In the genomic region with DNA sequence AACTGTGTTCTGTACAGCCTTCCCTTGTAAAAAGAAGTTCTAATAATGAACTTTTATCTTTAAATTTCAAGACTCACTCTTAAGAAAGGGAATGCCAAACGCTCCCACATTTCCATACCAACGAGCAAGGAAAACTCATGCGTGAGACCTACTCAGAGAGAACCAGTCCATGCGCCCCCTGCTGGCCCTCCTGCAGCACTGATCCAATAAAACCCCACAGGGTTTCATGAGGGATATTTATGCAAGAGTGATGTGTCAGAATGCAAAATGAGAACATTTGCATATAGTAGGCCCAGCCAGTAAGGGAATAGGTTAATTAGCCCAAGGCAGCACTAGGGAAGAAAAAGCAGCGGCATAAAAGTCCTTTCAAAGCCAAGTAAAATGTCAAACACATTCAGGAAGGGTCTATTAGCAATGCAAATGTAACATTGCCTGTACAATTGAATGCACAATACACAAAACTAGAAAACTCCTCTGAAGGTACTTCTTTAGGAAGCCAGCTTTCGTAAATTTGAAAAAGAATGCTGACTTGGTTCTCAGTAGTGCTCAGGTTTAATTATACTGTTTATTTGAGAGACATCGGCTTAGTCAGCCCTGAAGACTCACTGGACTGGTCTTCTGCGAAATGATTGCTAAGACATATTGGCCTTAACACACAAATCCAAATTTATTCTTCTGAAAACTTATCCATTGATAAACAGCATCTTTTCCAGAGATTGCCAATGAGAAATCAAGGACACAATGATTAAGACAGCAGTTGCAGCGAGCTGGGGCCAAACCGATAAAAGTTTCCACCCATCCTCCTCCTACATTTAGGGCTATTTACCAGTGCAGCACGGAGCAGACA, we compare ENCODE assay signal across 1 cellular context.
TF ChIP-seq lines count a peak whose summit lies in the region.

No MANE protein-coding gene starts in this region.

TF ChIP-seq in K562, 482 proteins besides CTCF, POLR2A, EP300 and RAD21 (continued from another document and continues in another):
- TF ChIP-seq, protein P1, sequence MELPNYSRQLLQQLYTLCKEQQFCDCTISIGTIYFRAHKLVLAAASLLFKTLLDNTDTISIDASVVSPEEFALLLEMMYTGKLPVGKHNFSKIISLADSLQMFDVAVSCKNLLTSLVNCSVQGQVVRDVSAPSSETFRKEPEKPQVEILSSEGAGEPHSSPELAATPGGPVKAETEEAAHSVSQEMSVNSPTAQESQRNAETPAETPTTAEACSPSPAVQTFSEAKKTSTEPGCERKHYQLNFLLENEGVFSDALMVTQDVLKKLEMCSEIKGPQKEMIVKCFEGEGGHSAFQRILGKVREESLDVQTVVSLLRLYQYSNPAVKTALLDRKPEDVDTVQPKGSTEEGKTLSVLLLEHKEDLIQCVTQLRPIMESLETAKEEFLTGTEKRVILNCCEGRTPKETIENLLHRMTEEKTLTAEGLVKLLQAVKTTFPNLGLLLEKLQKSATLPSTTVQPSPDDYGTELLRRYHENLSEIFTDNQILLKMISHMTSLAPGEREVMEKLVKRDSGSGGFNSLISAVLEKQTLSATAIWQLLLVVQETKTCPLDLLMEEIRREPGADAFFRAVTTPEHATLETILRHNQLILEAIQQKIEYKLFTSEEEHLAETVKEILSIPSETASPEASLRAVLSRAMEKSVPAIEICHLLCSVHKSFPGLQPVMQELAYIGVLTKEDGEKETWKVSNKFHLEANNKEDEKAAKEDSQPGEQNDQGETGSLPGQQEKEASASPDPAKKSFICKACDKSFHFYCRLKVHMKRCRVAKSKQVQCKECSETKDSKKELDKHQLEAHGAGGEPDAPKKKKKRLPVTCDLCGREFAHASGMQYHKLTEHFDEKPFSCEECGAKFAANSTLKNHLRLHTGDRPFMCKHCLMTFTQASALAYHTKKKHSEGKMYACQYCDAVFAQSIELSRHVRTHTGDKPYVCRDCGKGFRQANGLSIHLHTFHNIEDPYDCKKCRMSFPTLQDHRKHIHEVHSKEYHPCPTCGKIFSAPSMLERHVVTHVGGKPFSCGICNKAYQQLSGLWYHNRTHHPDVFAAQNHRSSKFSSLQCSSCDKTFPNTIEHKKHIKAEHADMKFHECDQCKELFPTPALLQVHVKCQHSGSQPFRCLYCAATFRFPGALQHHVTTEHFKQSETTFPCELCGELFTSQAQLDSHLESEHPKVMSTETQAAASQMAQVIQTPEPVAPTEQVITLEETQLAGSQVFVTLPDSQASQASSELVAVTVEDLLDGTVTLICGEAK (IDR thresholded peaks at IDR 0.05), result 0 out of 2 replicates have a peak, but pooled peaks have one; percentile 7
- TF ChIP-seq, protein P1 (CRISPR knock-in tag; IDR thresholded peaks at IDR 0.05), result no peak
- TF ChIP-seq PHF21A (IDR thresholded peaks at IDR 0.05; ENCODE audit: borderline replicate concordance, low read depth) (0 out of 2 replicates have a peak, but pooled peaks have one; percentile 34), SAFB (IDR thresholded peaks at IDR 0.05; ENCODE audit: borderline replicate concordance, low read depth, low read length) (no peak), STAT5A (IDR thresholded peaks at IDR 0.05; ENCODE audit: borderline replicate concordance, low read length) (no peak), ARNT (IDR thresholded peaks at IDR 0.05) (peak in 1 of 2 experiments; percentile 25; a peak in 1 of 4 replicates), ADNP (tag; IDR thresholded peaks at IDR 0.05) (0 out of 2 replicates have a peak, but pooled peaks have one; percentile 31), SRSF3 (IDR thresholded peaks at IDR 0.05; ENCODE audit: insufficient read depth, low read length) (no peak), SMC3 (conservative IDR thresholded peaks at IDR 0.05; ENCODE audit: insufficient read depth, low read depth, low read length) (peak; percentile 65), CREB1 (IDR thresholded peaks at IDR 0.05) (no peak), CREB1 (CRISPR knock-in tag; IDR thresholded peaks at IDR 0.05) (0 out of 2 replicates have a peak, but pooled peaks have one; percentile 44), ATF1 (CRISPR knock-in tag; IDR thresholded peaks at IDR 0.05) (no peak), ATF1 (tag; IDR thresholded peaks at IDR 0.05) (no peak; the same call in 1 of the 2 replicates), FOXJ2 (tag; IDR thresholded peaks at IDR 0.05) (peak; percentile 70; the same call in 1 of the 2 replicates), ZNF507 (tag; conservative IDR thresholded peaks at IDR 0.05) (no peak), BRD9 (IDR thresholded peaks at IDR 0.05; ENCODE audit: low read depth, partially characterized antibody) (no peak)
- TF ChIP-seq, protein P2, sequence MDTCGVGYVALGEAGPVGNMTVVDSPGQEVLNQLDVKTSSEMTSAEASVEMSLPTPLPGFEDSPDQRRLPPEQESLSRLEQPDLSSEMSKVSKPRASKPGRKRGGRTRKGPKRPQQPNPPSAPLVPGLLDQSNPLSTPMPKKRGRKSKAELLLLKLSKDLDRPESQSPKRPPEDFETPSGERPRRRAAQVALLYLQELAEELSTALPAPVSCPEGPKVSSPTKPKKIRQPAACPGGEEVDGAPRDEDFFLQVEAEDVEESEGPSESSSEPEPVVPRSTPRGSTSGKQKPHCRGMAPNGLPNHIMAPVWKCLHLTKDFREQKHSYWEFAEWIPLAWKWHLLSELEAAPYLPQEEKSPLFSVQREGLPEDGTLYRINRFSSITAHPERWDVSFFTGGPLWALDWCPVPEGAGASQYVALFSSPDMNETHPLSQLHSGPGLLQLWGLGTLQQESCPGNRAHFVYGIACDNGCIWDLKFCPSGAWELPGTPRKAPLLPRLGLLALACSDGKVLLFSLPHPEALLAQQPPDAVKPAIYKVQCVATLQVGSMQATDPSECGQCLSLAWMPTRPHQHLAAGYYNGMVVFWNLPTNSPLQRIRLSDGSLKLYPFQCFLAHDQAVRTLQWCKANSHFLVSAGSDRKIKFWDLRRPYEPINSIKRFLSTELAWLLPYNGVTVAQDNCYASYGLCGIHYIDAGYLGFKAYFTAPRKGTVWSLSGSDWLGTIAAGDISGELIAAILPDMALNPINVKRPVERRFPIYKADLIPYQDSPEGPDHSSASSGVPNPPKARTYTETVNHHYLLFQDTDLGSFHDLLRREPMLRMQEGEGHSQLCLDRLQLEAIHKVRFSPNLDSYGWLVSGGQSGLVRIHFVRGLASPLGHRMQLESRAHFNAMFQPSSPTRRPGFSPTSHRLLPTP (IDR thresholded peaks at IDR 0.05; ENCODE audit: borderline replicate concordance, extremely low read depth, insufficient read length), result no peak
- TF ChIP-seq, protein P3, sequence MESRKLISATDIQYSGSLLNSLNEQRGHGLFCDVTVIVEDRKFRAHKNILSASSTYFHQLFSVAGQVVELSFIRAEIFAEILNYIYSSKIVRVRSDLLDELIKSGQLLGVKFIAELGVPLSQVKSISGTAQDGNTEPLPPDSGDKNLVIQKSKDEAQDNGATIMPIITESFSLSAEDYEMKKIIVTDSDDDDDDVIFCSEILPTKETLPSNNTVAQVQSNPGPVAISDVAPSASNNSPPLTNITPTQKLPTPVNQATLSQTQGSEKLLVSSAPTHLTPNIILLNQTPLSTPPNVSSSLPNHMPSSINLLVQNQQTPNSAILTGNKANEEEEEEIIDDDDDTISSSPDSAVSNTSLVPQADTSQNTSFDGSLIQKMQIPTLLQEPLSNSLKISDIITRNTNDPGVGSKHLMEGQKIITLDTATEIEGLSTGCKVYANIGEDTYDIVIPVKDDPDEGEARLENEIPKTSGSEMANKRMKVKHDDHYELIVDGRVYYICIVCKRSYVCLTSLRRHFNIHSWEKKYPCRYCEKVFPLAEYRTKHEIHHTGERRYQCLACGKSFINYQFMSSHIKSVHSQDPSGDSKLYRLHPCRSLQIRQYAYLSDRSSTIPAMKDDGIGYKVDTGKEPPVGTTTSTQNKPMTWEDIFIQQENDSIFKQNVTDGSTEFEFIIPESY (CRISPR knock-in tag; IDR thresholded peaks at IDR 0.05), result no peak
- TF ChIP-seq, protein P4, sequence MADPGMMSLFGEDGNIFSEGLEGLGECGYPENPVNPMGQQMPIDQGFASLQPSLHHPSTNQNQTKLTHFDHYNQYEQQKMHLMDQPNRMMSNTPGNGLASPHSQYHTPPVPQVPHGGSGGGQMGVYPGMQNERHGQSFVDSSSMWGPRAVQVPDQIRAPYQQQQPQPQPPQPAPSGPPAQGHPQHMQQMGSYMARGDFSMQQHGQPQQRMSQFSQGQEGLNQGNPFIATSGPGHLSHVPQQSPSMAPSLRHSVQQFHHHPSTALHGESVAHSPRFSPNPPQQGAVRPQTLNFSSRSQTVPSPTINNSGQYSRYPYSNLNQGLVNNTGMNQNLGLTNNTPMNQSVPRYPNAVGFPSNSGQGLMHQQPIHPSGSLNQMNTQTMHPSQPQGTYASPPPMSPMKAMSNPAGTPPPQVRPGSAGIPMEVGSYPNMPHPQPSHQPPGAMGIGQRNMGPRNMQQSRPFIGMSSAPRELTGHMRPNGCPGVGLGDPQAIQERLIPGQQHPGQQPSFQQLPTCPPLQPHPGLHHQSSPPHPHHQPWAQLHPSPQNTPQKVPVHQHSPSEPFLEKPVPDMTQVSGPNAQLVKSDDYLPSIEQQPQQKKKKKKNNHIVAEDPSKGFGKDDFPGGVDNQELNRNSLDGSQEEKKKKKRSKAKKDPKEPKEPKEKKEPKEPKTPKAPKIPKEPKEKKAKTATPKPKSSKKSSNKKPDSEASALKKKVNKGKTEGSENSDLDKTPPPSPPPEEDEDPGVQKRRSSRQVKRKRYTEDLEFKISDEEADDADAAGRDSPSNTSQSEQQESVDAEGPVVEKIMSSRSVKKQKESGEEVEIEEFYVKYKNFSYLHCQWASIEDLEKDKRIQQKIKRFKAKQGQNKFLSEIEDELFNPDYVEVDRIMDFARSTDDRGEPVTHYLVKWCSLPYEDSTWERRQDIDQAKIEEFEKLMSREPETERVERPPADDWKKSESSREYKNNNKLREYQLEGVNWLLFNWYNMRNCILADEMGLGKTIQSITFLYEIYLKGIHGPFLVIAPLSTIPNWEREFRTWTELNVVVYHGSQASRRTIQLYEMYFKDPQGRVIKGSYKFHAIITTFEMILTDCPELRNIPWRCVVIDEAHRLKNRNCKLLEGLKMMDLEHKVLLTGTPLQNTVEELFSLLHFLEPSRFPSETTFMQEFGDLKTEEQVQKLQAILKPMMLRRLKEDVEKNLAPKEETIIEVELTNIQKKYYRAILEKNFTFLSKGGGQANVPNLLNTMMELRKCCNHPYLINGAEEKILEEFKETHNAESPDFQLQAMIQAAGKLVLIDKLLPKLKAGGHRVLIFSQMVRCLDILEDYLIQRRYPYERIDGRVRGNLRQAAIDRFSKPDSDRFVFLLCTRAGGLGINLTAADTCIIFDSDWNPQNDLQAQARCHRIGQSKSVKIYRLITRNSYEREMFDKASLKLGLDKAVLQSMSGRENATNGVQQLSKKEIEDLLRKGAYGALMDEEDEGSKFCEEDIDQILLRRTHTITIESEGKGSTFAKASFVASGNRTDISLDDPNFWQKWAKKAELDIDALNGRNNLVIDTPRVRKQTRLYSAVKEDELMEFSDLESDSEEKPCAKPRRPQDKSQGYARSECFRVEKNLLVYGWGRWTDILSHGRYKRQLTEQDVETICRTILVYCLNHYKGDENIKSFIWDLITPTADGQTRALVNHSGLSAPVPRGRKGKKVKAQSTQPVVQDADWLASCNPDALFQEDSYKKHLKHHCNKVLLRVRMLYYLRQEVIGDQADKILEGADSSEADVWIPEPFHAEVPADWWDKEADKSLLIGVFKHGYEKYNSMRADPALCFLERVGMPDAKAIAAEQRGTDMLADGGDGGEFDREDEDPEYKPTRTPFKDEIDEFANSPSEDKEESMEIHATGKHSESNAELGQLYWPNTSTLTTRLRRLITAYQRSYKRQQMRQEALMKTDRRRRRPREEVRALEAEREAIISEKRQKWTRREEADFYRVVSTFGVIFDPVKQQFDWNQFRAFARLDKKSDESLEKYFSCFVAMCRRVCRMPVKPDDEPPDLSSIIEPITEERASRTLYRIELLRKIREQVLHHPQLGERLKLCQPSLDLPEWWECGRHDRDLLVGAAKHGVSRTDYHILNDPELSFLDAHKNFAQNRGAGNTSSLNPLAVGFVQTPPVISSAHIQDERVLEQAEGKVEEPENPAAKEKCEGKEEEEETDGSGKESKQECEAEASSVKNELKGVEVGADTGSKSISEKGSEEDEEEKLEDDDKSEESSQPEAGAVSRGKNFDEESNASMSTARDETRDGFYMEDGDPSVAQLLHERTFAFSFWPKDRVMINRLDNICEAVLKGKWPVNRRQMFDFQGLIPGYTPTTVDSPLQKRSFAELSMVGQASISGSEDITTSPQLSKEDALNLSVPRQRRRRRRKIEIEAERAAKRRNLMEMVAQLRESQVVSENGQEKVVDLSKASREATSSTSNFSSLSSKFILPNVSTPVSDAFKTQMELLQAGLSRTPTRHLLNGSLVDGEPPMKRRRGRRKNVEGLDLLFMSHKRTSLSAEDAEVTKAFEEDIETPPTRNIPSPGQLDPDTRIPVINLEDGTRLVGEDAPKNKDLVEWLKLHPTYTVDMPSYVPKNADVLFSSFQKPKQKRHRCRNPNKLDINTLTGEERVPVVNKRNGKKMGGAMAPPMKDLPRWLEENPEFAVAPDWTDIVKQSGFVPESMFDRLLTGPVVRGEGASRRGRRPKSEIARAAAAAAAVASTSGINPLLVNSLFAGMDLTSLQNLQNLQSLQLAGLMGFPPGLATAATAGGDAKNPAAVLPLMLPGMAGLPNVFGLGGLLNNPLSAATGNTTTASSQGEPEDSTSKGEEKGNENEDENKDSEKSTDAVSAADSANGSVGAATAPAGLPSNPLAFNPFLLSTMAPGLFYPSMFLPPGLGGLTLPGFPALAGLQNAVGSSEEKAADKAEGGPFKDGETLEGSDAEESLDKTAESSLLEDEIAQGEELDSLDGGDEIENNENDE (IDR thresholded peaks at IDR 0.05; ENCODE audit: low read depth, low read length), result no peak
